8 cellular contexts compared by ENCODE assay signal in the genomic region with DNA sequence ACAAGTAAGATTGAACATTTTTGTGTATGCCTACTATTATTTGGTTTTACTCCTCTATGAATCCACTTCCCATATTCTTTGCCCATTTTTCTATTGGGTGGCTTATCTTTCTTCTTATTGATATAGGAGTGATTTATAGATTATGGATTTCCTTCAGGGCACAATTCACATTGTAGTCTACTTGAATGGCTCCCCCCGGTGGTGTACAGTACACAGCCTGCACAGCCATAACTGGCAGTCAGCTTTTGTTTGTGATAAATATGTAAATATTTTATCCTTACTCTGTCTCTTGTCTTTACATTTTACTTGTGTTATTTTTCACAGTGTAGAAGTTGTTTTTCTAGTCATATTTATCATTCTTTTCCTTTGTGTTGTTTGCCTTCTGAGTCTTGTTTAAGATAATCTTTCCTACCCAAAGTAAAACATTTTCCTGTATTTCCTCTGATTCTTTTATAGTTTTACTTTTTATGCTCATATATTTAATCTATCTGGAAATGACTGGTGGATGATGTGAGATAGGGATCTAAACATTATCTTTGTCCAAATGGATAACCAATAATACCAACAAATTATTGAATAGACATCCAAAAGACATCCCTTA. TPM values are rescaled to one million over a fixed set of nuclear protein-coding genes. Genes with fewer than 3 reads are reported as not detected.
A peak's percentile ranks its signal among the peaks of the same experiment; 100 is the strongest.
DNase-seq lines count a peak whose midpoint lies in the region; ATAC-seq and TF ChIP-seq lines count a peak whose summit lies in the region.

No MANE protein-coding gene starts in this region.

- no peaks in the 10 kb centered on the region for H3K36me3 Mint-ChIP-seq in Caco-2 (ENCODE audit: insufficient read depth, unreplicated experiment)

- H3K4me3 Mint-ChIP-seq in Caco-2 (ENCODE audit: unreplicated experiment) = no peak overlapping the region

- H3K27me3 ChIP-seq in Caco-2 (replicated peaks; ENCODE audit: control insufficient read depth, insufficient read depth, low read length) (no peaks in the 10 kb centered on the region), prostate gland (replicated peaks; ENCODE audit: insufficient read depth) (no peaks in the 10 kb centered on the region)

- no peaks in the 10 kb centered on the region for H3K9me2 ChIP-seq in OCI-LY7 (ENCODE audit: insufficient read depth, low read length)

- H3K9me3 ChIP-seq in Caco-2 (no peaks in the 10 kb centered on the region), OCI-LY7 (ENCODE audit: low read length) (no peaks in the 10 kb centered on the region), prostate gland (no peaks in the 10 kb centered on the region)

- no peaks in the 10 kb centered on the region for H3K27me3 Mint-ChIP-seq in Caco-2 (ENCODE audit: insufficient read depth, unreplicated experiment)

- ATAC-seq in GM19324 (IDR thresholded peaks at IDR 0.05; ENCODE audit: low FRiP score, unreplicated experiment) (no peak), GM21717 (IDR thresholded peaks at IDR 0.05; ENCODE audit: unreplicated experiment) (no peak)

- no peak overlapping the region for H3K27ac Mint-ChIP-seq in Caco-2 (ENCODE audit: unreplicated experiment)

- TF ChIP-seq POLR2A in prostate gland (IDR thresholded peaks at IDR 0.05) = no peak

- H3K4me1 Mint-ChIP-seq in Caco-2 (ENCODE audit: low read depth, unreplicated experiment) = peaks cover 24% of the 10 kb centered on the region

- peaks cover 16% of the 10 kb centered on the region for H3K4me1 ChIP-seq in Caco-2
- peaks cover 2% of the 10 kb centered on the region for H3K4me1 ChIP-seq in OCI-LY7 (ENCODE audit: insufficient read depth, low read length, poor library complexity, severe bottlenecking)
- no peaks in the 10 kb centered on the region for H3K4me1 ChIP-seq in prostate gland (replicated peaks)

- no peak overlapping the region for H2AFZ ChIP-seq in OCI-LY7 (ENCODE audit: low read length)

- CTCF ChIA-PET in Caco-2 (lab: Charles Lee) (interaction anchor here (1.0 kb wide), 1 partner anchor 31 kb away, joined by 6 read pairs; no protein-coding TSS in a partner anchor), OCI-LY7 (lab: Charles Lee; ENCODE audit: unreplicated experiment) (no interaction called here)

- no peaks in the 10 kb centered on the region for H3K9me3 Mint-ChIP-seq in Caco-2 (ENCODE audit: unreplicated experiment)

- no peaks in the 10 kb centered on the region for H4K20me1 ChIP-seq in OCI-LY7 (ENCODE audit: insufficient read depth, low read length)

- intact Hi-C loops in Caco-2 (cut with micrococcal nuclease; ENCODE audit: unreplicated experiment) = loop anchor here (1.0 to 2.0 kb wide), 2 partner anchors 65 to 123 kb away; no protein-coding TSS in a partner anchor
- intact Hi-C loops in OCI-LY7 (cut with micrococcal nuclease; ENCODE audit: unreplicated experiment) = no loop called here
- intact Hi-C loops in prostate gland (cut with DNase I) = no loop called here

- DNase-seq in Caco-2 (peak; percentile 41 to 58), OCI-LY7 (ENCODE audit: low spot score) (peak; percentile 25), cardiac fibroblast (ENCODE audit: low read depth in 2 of 2) (peak; percentile 65), prostate gland (ENCODE audit: low spot score) (no peak), NCI-H748 (lab: John Stamatoyannopoulos, UW; ENCODE audit: unreplicated experiment) (no peak), NCI-H345 treated with DMSO at 0.1 percent for 48 hours (lab: John Stamatoyannopoulos, UW; ENCODE audit: unreplicated experiment) (no peak)

- no peaks in the 10 kb centered on the region for H3K79me2 ChIP-seq in OCI-LY7 (ENCODE audit: insufficient read depth, low read depth, low read length)

- POLR2A ChIA-PET in Caco-2 (lab: Charles Lee) = no interaction called here
- POLR2A ChIA-PET in OCI-LY7 (lab: Charles Lee) = no interaction called here

- peak; percentile 54 to 55 for TF ChIP-seq CTCF in Caco-2 (IDR thresholded peaks at IDR 0.05; ENCODE audit: insufficient read depth in 1 of 2, low read depth in 1 of 2, low read length in 1 of 2, severe bottlenecking in 1 of 2, unreplicated experiment in 1 of 2)
- peak; percentile 78 for TF ChIP-seq CTCF in OCI-LY7 (conservative IDR thresholded peaks at IDR 0.05; ENCODE audit: low read length)
- TF ChIP-seq CTCF in cardiac fibroblast (IDR thresholded peaks at IDR 0.05; ENCODE audit: low read depth, low read length) = peak; percentile 77
- peak; percentile 25 to 39 (median 28) for TF ChIP-seq CTCF in prostate gland (IDR thresholded peaks at IDR 0.05)

- no TSS peak for BruUV-seq in Caco-2 (replicated peaks; lab: Mats Ljungman, UMichigan)
- no TSS peak for BruUV-seq in OCI-LY7 (replicated peaks; lab: Mats Ljungman, UMichigan)

- WGBS in prostate gland = 53% methylated on average over 1 of the region's 1 CpG

- no peak overlapping the region for H3K27ac ChIP-seq in OCI-LY7 (ENCODE audit: low read depth, low read length, poor library complexity, severe bottlenecking)
- no peak overlapping the region for H3K27ac ChIP-seq in prostate gland

- no peak overlapping the region for H3K4me3 ChIP-seq in Caco-2 (ENCODE audit: low read depth, low read length)
- no peak overlapping the region for H3K4me3 ChIP-seq in OCI-LY7 (ENCODE audit: low read depth, low read length, poor library complexity, severe bottlenecking)
- H3K4me3 ChIP-seq in cardiac fibroblast (replicated peaks in 1 of 2; ENCODE audit: low read depth in 2 of 2, low read length in 2 of 2) = no peak overlapping the region
- H3K4me3 ChIP-seq in prostate gland = no peak overlapping the region

- no peak overlapping the region for H3K4me2 ChIP-seq in OCI-LY7 (ENCODE audit: low read length)

- H3K36me3 ChIP-seq in Caco-2 (ENCODE audit: control insufficient read depth, insufficient read depth, low read length) = no peaks in the 10 kb centered on the region
- H3K36me3 ChIP-seq in OCI-LY7 (ENCODE audit: insufficient read depth, low read length) = no peaks in the 10 kb centered on the region
- H3K36me3 ChIP-seq in prostate gland = no peaks in the 10 kb centered on the region

RNA-seq across cellular contexts. Expression of a gene that starts 23.9 kb away (rescaled TPM):
- total RNA-seq in Caco-2 (2022) (140 and 155 TPM in 2 replicates), OCI-LY7 (2022) (0.49 TPM in 1 of 2 replicates, not detected in the other), prostate gland (100 to 1,000 TPM; 307 to 314 TPM)
- total RNA-seq in OCI-LY7 (2014; rRNA removed; shearing (Covaris generic)) = 0.25 TPM in 1 of 2 replicates, not detected in the other

Comparison
In these comparisons a context has a peak if more than half of its experiments do, and no peak if none do; other contexts are left out.
1. DNase-seq: peak in Caco-2 (2 of 2), OCI-LY7 (single experiment) and cardiac fibroblast (2 of 2); none in prostate gland (single experiment), NCI-H748 (single experiment) and NCI-H345 treated with DMSO at 0.1 percent for 48 hours (single experiment).
2. RNA of a gene that starts 23.9 kb away (total RNA-seq): 307 to 314 TPM in prostate gland and 140 to 155 TPM in Caco-2; 0.25 to 0.49 TPM in OCI-LY7; every median in the first group is over 10 times any median in the second.
3. Peak in every context shown above with its lines, with median percentiles within 50 percentile points of each other: CTCF ChIP-seq.